In the genomic region with DNA sequence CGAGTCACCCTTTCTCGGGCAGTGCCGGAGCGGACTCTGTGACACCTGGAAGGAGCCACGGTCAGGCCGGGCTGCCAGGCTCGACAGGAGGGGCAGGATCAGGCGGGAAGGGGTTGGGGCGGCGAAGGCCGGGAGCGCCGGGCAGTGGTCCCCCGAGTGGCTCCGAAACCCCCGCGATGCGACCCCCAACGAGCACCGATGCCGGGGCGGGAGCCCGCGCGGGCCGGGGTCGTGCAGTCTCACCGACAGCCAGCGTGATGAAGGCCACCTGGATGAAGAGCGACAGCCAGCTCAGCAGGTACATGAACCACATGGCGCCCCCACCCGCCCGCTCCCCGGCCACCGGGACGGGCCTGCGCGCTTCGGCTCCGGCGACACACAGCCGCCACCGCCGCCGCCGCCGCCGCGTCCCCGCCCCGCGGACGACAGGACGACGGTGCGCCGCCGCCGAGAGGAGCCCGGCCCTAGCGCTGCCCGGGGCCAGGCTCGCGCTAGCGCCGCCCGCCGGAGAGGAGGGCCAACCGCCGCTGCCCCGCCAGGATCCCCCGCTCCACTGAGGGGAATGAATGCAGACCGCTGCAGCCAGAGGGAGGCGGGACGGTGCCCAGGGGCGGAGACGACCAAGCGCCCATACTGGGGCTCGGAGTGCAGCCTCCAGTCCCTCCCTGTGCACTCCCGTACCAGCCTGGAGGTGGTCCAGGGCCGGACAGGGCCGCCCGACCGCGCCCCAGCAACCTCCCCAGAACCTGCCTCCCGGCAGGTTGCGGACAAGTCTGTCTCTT, we compare ENCODE assay signal across 1 cellular context.
A peak's percentile ranks its signal among the peaks of the same experiment; 100 is the strongest.
TF ChIP-seq lines count a peak whose summit lies in the region.

TEX261 (minus strand) TSS at position 429 of the 782 bp plus-strand sequence; CDS start at position 313, 116 bp downstream.

TF ChIP-seq in HepG2, 621 proteins besides CTCF, POLR2A, EP300 and RAD21 (continued from another document and continues in another):
- TF ChIP-seq NRL (CRISPR knock-in tag; IDR thresholded peaks at IDR 0.05; ENCODE audit: borderline replicate concordance) = 0 out of 2 replicates have a peak, but pooled peaks have one; percentile 18
- TF ChIP-seq SNAPC4 (CRISPR knock-in tag; IDR thresholded peaks at IDR 0.05) = peak; percentile 45
- no peak for TF ChIP-seq SP140L (CRISPR knock-in tag; IDR thresholded peaks at IDR 0.05; ENCODE audit: borderline replicate concordance)
- TF ChIP-seq ZFP41 (CRISPR knock-in tag; IDR thresholded peaks at IDR 0.05; ENCODE audit: borderline replicate concordance) = no peak
- 0 out of 2 replicates have a peak, but pooled peaks have one; percentile 28 for TF ChIP-seq ONECUT2 (CRISPR knock-in tag; IDR thresholded peaks at IDR 0.05)
- no peak; the same call in 1 of the 2 replicates for TF ChIP-seq TP53 (CRISPR knock-in tag; conservative IDR thresholded peaks at IDR 0.05)
- TF ChIP-seq CBX5 (CRISPR knock-in tag; IDR thresholded peaks at IDR 0.05; ENCODE audit: borderline replicate concordance) = peak; percentile 75; the same call in 1 of the 2 replicates
- TF ChIP-seq, protein P1, sequence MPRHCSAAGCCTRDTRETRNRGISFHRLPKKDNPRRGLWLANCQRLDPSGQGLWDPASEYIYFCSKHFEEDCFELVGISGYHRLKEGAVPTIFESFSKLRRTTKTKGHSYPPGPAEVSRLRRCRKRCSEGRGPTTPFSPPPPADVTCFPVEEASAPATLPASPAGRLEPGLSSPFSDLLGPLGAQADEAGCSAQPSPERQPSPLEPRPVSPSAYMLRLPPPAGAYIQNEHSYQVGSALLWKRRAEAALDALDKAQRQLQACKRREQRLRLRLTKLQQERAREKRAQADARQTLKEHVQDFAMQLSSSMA (CRISPR knock-in tag; IDR thresholded peaks at IDR 0.05) = 0 out of 2 replicates have a peak, but pooled peaks have one; percentile 24
- no peak for TF ChIP-seq HIVEP1 (CRISPR knock-in tag; IDR thresholded peaks at IDR 0.05)
- TF ChIP-seq ZSCAN31 (CRISPR knock-in tag; IDR thresholded peaks at IDR 0.05; ENCODE audit: low read depth) = no peak; the same call in 1 of the 2 replicates
- TF ChIP-seq ZNF34 (CRISPR knock-in tag; IDR thresholded peaks at IDR 0.05; ENCODE audit: borderline replicate concordance) = 0 out of 2 replicates have a peak, but pooled peaks have one; percentile 86
- TF ChIP-seq AHR (CRISPR knock-in tag; IDR thresholded peaks at IDR 0.05) = no peak
- TF ChIP-seq ZNF235 (CRISPR knock-in tag; IDR thresholded peaks at IDR 0.05; ENCODE audit: borderline replicate concordance) = 0 out of 2 replicates have a peak, but pooled peaks have one; percentile 27
- peak; percentile 48 for TF ChIP-seq ZNF607 (CRISPR knock-in tag; IDR thresholded peaks at IDR 0.05; ENCODE audit: borderline replicate concordance)
- TF ChIP-seq NFYC (CRISPR knock-in tag; IDR thresholded peaks at IDR 0.05) = no peak
- no peak for TF ChIP-seq ZKSCAN1 (IDR thresholded peaks at IDR 0.05; ENCODE audit: low read length)
- no peak for TF ChIP-seq ZBTB21 (CRISPR knock-in tag; IDR thresholded peaks at IDR 0.05)
- no peak for TF ChIP-seq ZMYM2 (CRISPR knock-in tag; IDR thresholded peaks at IDR 0.05)
- TF ChIP-seq PHF8 (CRISPR knock-in tag; IDR thresholded peaks at IDR 0.05) = peak; percentile 86
- TF ChIP-seq, protein P2, sequence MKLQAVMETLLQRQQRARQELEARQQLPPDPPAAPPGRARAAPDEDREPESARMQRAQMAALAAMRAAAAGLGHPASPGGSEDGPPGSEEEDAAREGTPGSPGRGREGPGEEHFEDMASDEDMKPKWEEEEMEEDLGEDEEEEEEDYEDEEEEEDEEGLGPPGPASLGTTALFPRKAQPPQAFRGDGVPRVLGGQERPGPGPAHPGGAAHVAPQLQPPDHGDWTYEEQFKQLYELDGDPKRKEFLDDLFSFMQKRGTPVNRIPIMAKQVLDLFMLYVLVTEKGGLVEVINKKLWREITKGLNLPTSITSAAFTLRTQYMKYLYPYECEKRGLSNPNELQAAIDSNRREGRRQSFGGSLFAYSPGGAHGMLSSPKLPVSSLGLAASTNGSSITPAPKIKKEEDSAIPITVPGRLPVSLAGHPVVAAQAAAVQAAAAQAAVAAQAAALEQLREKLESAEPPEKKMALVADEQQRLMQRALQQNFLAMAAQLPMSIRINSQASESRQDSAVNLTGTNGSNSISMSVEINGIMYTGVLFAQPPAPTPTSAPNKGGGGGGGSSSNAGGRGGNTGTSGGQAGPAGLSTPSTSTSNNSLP (IDR thresholded peaks at IDR 0.05; ENCODE audit: low read depth, low read length) = no peak; the same call in 1 of the 2 replicates
- no peak for TF ChIP-seq ZNF33A (CRISPR knock-in tag; IDR thresholded peaks at IDR 0.05; ENCODE audit: borderline replicate concordance)
- peak; percentile 32; the same call in 1 of the 2 replicates for TF ChIP-seq ZNF580 (CRISPR knock-in tag; IDR thresholded peaks at IDR 0.05; ENCODE audit: borderline replicate concordance, low read depth)
- TF ChIP-seq CC2D1A (CRISPR knock-in tag; IDR thresholded peaks at IDR 0.05) = no peak
- no peak for TF ChIP-seq ZHX1 (CRISPR knock-in tag; IDR thresholded peaks at IDR 0.05; ENCODE audit: low read depth)
- TF ChIP-seq BRCA1 (CRISPR knock-in tag; IDR thresholded peaks at IDR 0.05) = no peak
- TF ChIP-seq, protein P3, sequence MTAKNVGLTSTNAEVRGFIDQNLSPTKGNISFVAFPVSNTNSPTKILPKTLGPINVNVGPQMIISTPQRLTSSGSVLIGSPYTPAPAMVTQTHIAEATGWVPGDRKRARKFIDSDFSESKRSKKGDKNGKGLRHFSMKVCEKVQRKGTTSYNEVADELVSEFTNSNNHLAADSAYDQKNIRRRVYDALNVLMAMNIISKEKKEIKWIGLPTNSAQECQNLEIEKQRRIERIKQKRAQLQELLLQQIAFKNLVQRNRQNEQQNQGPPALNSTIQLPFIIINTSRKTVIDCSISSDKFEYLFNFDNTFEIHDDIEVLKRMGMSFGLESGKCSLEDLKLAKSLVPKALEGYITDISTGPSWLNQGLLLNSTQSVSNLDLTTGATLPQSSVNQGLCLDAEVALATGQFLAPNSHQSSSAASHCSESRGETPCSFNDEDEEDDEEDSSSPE (CRISPR knock-in tag; IDR thresholded peaks at IDR 0.05) = peak; percentile 37; the same call in 1 of the 2 replicates
- TF ChIP-seq HDAC2 (CRISPR knock-in tag; IDR thresholded peaks at IDR 0.05) = peak; percentile 41
- TF ChIP-seq JDP2 (CRISPR knock-in tag; IDR thresholded peaks at IDR 0.05; ENCODE audit: borderline replicate concordance) = peak; percentile 50; the same call in 1 of the 2 replicates
- TF ChIP-seq, protein P4, sequence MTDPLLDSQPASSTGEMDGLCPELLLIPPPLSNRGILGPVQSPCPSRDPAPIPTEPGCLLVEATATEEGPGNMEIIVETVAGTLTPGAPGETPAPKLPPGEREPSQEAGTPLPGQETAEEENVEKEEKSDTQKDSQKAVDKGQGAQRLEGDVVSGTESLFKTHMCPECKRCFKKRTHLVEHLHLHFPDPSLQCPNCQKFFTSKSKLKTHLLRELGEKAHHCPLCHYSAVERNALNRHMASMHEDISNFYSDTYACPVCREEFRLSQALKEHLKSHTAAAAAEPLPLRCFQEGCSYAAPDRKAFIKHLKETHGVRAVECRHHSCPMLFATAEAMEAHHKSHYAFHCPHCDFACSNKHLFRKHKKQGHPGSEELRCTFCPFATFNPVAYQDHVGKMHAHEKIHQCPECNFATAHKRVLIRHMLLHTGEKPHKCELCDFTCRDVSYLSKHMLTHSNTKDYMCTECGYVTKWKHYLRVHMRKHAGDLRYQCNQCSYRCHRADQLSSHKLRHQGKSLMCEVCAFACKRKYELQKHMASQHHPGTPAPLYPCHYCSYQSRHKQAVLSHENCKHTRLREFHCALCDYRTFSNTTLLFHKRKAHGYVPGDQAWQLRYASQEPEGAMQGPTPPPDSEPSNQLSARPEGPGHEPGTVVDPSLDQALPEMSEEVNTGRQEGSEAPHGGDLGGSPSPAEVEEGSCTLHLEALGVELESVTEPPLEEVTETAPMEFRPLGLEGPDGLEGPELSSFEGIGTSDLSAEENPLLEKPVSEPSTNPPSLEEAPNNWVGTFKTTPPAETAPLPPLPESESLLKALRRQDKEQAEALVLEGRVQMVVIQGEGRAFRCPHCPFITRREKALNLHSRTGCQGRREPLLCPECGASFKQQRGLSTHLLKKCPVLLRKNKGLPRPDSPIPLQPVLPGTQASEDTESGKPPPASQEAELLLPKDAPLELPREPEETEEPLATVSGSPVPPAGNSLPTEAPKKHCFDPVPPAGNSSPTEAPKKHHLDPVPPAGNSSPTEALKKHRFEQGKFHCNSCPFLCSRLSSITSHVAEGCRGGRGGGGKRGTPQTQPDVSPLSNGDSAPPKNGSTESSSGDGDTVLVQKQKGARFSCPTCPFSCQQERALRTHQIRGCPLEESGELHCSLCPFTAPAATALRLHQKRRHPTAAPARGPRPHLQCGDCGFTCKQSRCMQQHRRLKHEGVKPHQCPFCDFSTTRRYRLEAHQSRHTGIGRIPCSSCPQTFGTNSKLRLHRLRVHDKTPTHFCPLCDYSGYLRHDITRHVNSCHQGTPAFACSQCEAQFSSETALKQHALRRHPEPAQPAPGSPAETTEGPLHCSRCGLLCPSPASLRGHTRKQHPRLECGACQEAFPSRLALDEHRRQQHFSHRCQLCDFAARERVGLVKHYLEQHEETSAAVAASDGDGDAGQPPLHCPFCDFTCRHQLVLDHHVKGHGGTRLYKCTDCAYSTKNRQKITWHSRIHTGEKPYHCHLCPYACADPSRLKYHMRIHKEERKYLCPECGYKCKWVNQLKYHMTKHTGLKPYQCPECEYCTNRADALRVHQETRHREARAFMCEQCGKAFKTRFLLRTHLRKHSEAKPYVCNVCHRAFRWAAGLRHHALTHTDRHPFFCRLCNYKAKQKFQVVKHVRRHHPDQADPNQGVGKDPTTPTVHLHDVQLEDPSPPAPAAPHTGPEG (CRISPR knock-in tag; IDR thresholded peaks at IDR 0.05) = peak; percentile 51; the same call in 1 of the 2 replicates
- 0 out of 2 replicates have a peak, but pooled peaks have one; percentile 15 for TF ChIP-seq SMAD3 (CRISPR knock-in tag; IDR thresholded peaks at IDR 0.05)
- no peak for TF ChIP-seq ZNF251 (CRISPR knock-in tag; IDR thresholded peaks at IDR 0.05)
- TF ChIP-seq NAIF1 (CRISPR knock-in tag; IDR thresholded peaks at IDR 0.05; ENCODE audit: borderline replicate concordance) = no peak
- peak; percentile 89 for TF ChIP-seq FOXC1 (CRISPR knock-in tag; IDR thresholded peaks at IDR 0.05; ENCODE audit: borderline replicate concordance)
- peak; percentile 53; the same call in 1 of the 2 replicates for TF ChIP-seq ZNF678 (CRISPR knock-in tag; IDR thresholded peaks at IDR 0.05)
- TF ChIP-seq ZNF775 (CRISPR knock-in tag; IDR thresholded peaks at IDR 0.05; ENCODE audit: borderline replicate concordance) = no peak
- TF ChIP-seq BRD4 (CRISPR knock-in tag; IDR thresholded peaks at IDR 0.05) = peak; percentile 21; the same call in 1 of the 2 replicates
- peak; percentile 77; the same call in 1 of the 2 replicates for TF ChIP-seq KDM5B (CRISPR knock-in tag; IDR thresholded peaks at IDR 0.05; ENCODE audit: borderline replicate concordance)
- TF ChIP-seq NCOA5 (CRISPR knock-in tag; IDR thresholded peaks at IDR 0.05) = no peak
- peak; percentile 92 for TF ChIP-seq ZNF761 (CRISPR knock-in tag; conservative IDR thresholded peaks at IDR 0.05)
- TF ChIP-seq YY1 (IDR thresholded peaks at IDR 0.05; ENCODE audit: insufficient read depth, insufficient replicate concordance, low read depth, low read length) = peak; percentile 84
- peak; percentile 20; the same call in 1 of the 2 replicates for TF ChIP-seq KMT2A (CRISPR knock-in tag; IDR thresholded peaks at IDR 0.05)
- TF ChIP-seq RBAK (CRISPR knock-in tag; IDR thresholded peaks at IDR 0.05) = no peak; the same call in 1 of the 2 replicates
